Comparison of ENCODE assay signal across 8 cellular contexts in genomic region chr10:42932735-42933453, GRCh38.
A peak's percentile ranks its signal among the peaks of the same experiment; 100 is the strongest.
DNase-seq lines count a peak whose midpoint lies in the region; TF ChIP-seq lines count a peak whose summit lies in the region.

No MANE protein-coding gene starts in this region.

- H3K9me3 ChIP-seq in iPS-18c (ENCODE audit: control insufficient read depth, insufficient read depth, low read length) = peaks cover 2% of the 10 kb centered on the region

- H3K36me3 ChIP-seq in H7 (replicated peaks; ENCODE audit: control insufficient read depth, insufficient read depth, low read length) = no peaks in the 10 kb centered on the region

- H3K27me3 Mint-ChIP-seq in osteocyte (ENCODE audit: unreplicated experiment) = peaks cover 23% of the 10 kb centered on the region

- no peak overlapping the region for H3K27ac Mint-ChIP-seq in osteocyte (ENCODE audit: unreplicated experiment)

- no peak overlapping the region for H3K4me3 Mint-ChIP-seq in osteocyte (ENCODE audit: unreplicated experiment)

- peak overlapping the region; percentile 62 for H3K4me3 ChIP-seq in H7 (ENCODE audit: insufficient read depth, low read depth, low read length)
- peak overlapping the region; percentile 41 for H3K4me3 ChIP-seq in iPS-18c (ENCODE audit: insufficient read depth, low read depth, low read length)

- no peaks in the 10 kb centered on the region for H3K9me3 Mint-ChIP-seq in osteocyte (ENCODE audit: unreplicated experiment)

- DNase-seq in H7 = peak; percentile 98
- peak; percentile 46 for DNase-seq in activated T-cell treated with anti-CD3 and anti-CD28 coated beads for 48 hours (ENCODE audit: low read depth)
- peak; percentile 18 to 59 for DNase-seq in stimulated activated CD4-positive, alpha-beta T cell treated with anti-CD3 and anti-CD28 coated beads, Interleukin-4, amount 100 ng/mL, for 48 hours (ENCODE audit: low read depth in 2 of 2)
- DNase-seq in NCI-H2171 (lab: John Stamatoyannopoulos, UW) = no peak
- DNase-seq in osteocyte (ENCODE audit: extremely low spot score, unreplicated experiment) = no peak
- no peak for DNase-seq in SKM-1 (lab: John Stamatoyannopoulos, UW; ENCODE audit: unreplicated experiment)
- no peak for DNase-seq in NK-92 (lab: John Stamatoyannopoulos, UW; ENCODE audit: unreplicated experiment)

- peaks cover 3% of the 10 kb centered on the region for H3K4me1 Mint-ChIP-seq in osteocyte (ENCODE audit: unreplicated experiment)

- TF ChIP-seq CTCF in osteocyte (IDR thresholded peaks at IDR 0.05) = no peak

- no peaks in the 10 kb centered on the region for H3K36me3 Mint-ChIP-seq in osteocyte (ENCODE audit: unreplicated experiment)

- H3K27me3 ChIP-seq in H7 (ENCODE audit: control insufficient read depth, insufficient read depth, low read length) = peaks cover 28% of the 10 kb centered on the region

Comparison
In these comparisons a context has a peak if more than half of its experiments do, and no peak if none do; other contexts are left out.
1. DNase-seq: peak in H7 (single experiment), activated T-cell treated with anti-CD3 and anti-CD28 coated beads for 48 hours (single experiment) and stimulated activated CD4-positive, alpha-beta T cell treated with anti-CD3 and anti-CD28 coated beads, Interleukin-4, amount 100 ng/mL, for 48 hours (2 of 2); none in NCI-H2171 (single experiment), osteocyte (single experiment), SKM-1 (single experiment) and NK-92 (single experiment).